ENCODE assay signal across 15 cellular contexts in the genomic region with DNA sequence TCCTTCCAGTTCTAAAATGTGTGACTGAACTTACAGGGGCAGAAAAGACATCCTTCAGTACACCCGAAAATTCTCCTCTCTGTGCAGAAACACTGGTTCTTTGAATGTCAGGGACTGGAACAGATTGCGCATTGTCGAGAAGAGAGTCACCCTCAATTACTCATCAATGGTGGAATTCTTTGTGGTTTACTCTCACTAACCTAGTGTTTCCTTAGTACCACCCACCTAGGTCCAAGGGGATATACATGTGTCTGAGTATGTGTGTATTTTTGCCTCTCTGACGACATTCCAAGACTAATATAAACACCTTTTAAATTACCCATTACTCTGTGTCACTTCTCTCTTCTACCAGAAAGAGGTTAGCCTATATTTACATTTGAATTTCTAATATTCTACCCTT.
DNase-seq lines count a peak whose midpoint lies in the region; ATAC-seq, FAIRE-seq and TF ChIP-seq lines count a peak whose summit lies in the region.
"Had no signal": no experiment of that assay in that cellular context is flagged by ENCODE, and none has a peak within 500 bp of the region (broad histone marks: within the 10 kb centered on the region; RNA-seq: fewer than 3 reads in every experiment).

No MANE protein-coding gene starts in this region.

- no peaks in the 10 kb centered on the region for H3K4me1 Mint-ChIP-seq in activated CD8-positive, alpha-beta T cell treated with anti-CD3 and anti-CD28 coated beads, Interleukin-2, amount 10 ng/mL, durations not matched to agents 7 days and 5 days (ENCODE audit: low read depth)
- H3K4me1 Mint-ChIP-seq: CD14-positive monocyte had no signal

- H3K9me3 Mint-ChIP-seq in activated CD8-positive, alpha-beta T cell treated with anti-CD3 and anti-CD28 coated beads, Interleukin-2, amount 10 ng/mL, durations not matched to agents 7 days and 5 days (ENCODE audit: insufficient read depth), result no peaks in the 10 kb centered on the region

- H3K36me3 ChIP-seq in kidney epithelial cell (ENCODE audit: control insufficient read depth, insufficient read depth, low read length), result no peaks in the 10 kb centered on the region
- H3K36me3 ChIP-seq: vagina, WERI-Rb-1 had no signal

- no peak overlapping the region for H3K4me3 ChIP-seq in AG04450 (ENCODE audit: low read depth, low read length)
- H3K4me3 ChIP-seq in astrocyte of the spinal cord (ENCODE audit: low read depth, low read length), result no peak overlapping the region
- no peak overlapping the region for H3K4me3 ChIP-seq in kidney epithelial cell (ENCODE audit: low read depth, low read length)
- H3K4me3 ChIP-seq: vagina had no signal

- in situ Hi-C loops in astrocyte of the spinal cord (cut with HindIII; ENCODE audit: low sequenced_read_pairs), result no loop called here

- ATAC-seq in activated CD8-positive, alpha-beta T cell treated with anti-CD3 and anti-CD28 coated beads, Interleukin-2, amount 10 ng/mL, durations not matched to agents 7 days and 5 days, result no peak
- ATAC-seq: effector memory CD8-positive, alpha-beta T cell; left colon had no signal

- no peaks in the 10 kb centered on the region for H3K9me3 ChIP-seq in AG04450 (ENCODE audit: control insufficient read depth, insufficient read depth, low read length)
- H3K9me3 ChIP-seq: vagina had no signal

- H3K27me3 ChIP-seq in AG04450 (ENCODE audit: control insufficient read depth, insufficient read depth, low read length), result no peaks in the 10 kb centered on the region
- H3K27me3 ChIP-seq in kidney epithelial cell (ENCODE audit: control insufficient read depth, insufficient read depth, low read length), result no peaks in the 10 kb centered on the region
- H3K27me3 ChIP-seq: vagina had no signal

- H3K27ac Mint-ChIP-seq in activated CD8-positive, alpha-beta T cell treated with anti-CD3 and anti-CD28 coated beads, Interleukin-2, amount 10 ng/mL, durations not matched to agents 7 days and 5 days, result no peak overlapping the region
- H3K27ac Mint-ChIP-seq: CD14-positive monocyte; effector memory CD8-positive, alpha-beta T cell had no signal

- CTCF ChIA-PET in AG04450 (lab: Charles Lee), result no interaction called here
- CTCF ChIA-PET in activated CD8-positive, alpha-beta T cell treated with anti-CD3 and anti-CD28 coated beads, Interleukin-2, amount 10 ng/mL, durations not matched to agents 7 days and 5 days (lab: Charles Lee), result no interaction called here

- H3K36me3 Mint-ChIP-seq in activated CD8-positive, alpha-beta T cell treated with anti-CD3 and anti-CD28 coated beads, Interleukin-2, amount 10 ng/mL, durations not matched to agents 7 days and 5 days (ENCODE audit: low read depth), result no peaks in the 10 kb centered on the region
- H3K36me3 Mint-ChIP-seq: CD14-positive monocyte had no signal

- H3K4me3 Mint-ChIP-seq in activated CD8-positive, alpha-beta T cell treated with anti-CD3 and anti-CD28 coated beads, Interleukin-2, amount 10 ng/mL, durations not matched to agents 7 days and 5 days, result no peak overlapping the region
- H3K4me3 Mint-ChIP-seq: CD14-positive monocyte; effector memory CD8-positive, alpha-beta T cell had no signal

- H3K27me3 Mint-ChIP-seq in activated CD8-positive, alpha-beta T cell treated with anti-CD3 and anti-CD28 coated beads, Interleukin-2, amount 10 ng/mL, durations not matched to agents 7 days and 5 days (ENCODE audit: low read depth), result no peaks in the 10 kb centered on the region
- H3K27me3 Mint-ChIP-seq: effector memory CD8-positive, alpha-beta T cell had no signal

- no peak overlapping the region for H3K27ac ChIP-seq in AG04450 (ENCODE audit: low read depth, low read length)
- H3K27ac ChIP-seq: vagina, WERI-Rb-1 had no signal

- TF ChIP-seq CTCF in AG04450 (IDR thresholded peaks at IDR 0.05; ENCODE audit: low read depth, low read length), result no peak
- TF ChIP-seq CTCF in astrocyte of the spinal cord (IDR thresholded peaks at IDR 0.05; ENCODE audit: low read depth, low read length), result no peak
- TF ChIP-seq CTCF in kidney epithelial cell (IDR thresholded peaks at IDR 0.05; ENCODE audit: insufficient read depth, low read length, poor library complexity, severe bottlenecking), result no peak

- DNase-seq in AG04450 (ENCODE audit: low read depth, low spot score) (peak; percentile 74), HTR-8/SVneo (ENCODE audit: insufficient read length, low spot score) (peak; percentile 50), astrocyte of the spinal cord (ENCODE audit: low read depth, low spot score) (peak; percentile 95), kidney epithelial cell (ENCODE audit: low read depth) (peak; percentile 98), GM19238 (ENCODE audit: insufficient read length, low spot score) (no peak), RPMI8226 (no peak)
- DNase-seq in activated CD8-positive, alpha-beta T cell treated with anti-CD3 and anti-CD28 coated beads, Interleukin-2, amount 10 ng/mL, durations not matched to agents 7 days and 5 days, result no peak
- DNase-seq in activated CD4-positive, alpha-beta T cell treated with anti-CD3 and anti-CD28 coated beads, Interleukin-2, amount 50 U/mL, for 48 hours, result no peak
- DNase-seq: effector memory CD8-positive, alpha-beta T cell; left colon; NCI-H1048; WERI-Rb-1 had no signal

- FAIRE-seq in HTR-8/SVneo (lab: Jason Lieb, UNC), result no peak
- FAIRE-seq: GM12892 had no signal

- POLR2A ChIA-PET in AG04450 (lab: Yijun Ruan, JAX), result no interaction called here
- POLR2A ChIA-PET in activated CD8-positive, alpha-beta T cell treated with anti-CD3 and anti-CD28 coated beads, Interleukin-2, amount 10 ng/mL, durations not matched to agents 7 days and 5 days (lab: Charles Lee), result no interaction called here

Comparison
In these comparisons a context has a peak if more than half of its experiments do, and no peak if none do; other contexts are left out.
1. DNase-seq: peak in AG04450 (single experiment), HTR-8/SVneo (single experiment), astrocyte of the spinal cord (single experiment) and kidney epithelial cell (single experiment); none in GM19238 (single experiment), RPMI8226 (single experiment), activated CD8-positive, alpha-beta T cell treated with anti-CD3 and anti-CD28 coated beads, Interleukin-2, amount 10 ng/mL, durations not matched to agents 7 days and 5 days (single experiment) and activated CD4-positive, alpha-beta T cell treated with anti-CD3 and anti-CD28 coated beads, Interleukin-2, amount 50 U/mL, for 48 hours (0 of 2).